ENCODE assay signal across 14 cellular contexts in the genomic region with DNA sequence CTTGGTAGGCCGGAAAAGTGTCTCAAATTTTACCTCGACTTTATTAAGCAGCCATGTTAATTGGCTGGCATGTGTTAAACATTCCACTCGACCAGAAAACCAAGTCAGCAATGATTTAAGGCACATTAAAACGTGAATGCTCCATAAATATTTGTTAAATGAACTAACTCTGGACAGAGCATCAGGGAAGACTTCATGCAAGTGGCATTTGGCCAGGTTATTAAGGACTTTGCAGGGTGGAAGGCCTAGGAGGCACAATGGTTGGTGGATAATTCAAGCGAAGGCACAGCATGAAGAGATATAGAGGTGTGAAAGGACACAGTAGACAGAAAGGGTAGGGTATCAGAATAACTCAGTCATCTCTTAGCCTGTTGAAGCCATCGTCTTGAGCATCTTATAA. TPM values are rescaled to one million over a fixed set of nuclear protein-coding genes. Genes with fewer than 3 reads are reported as not detected.
DNase-seq lines count a peak whose midpoint lies in the region; ATAC-seq and TF ChIP-seq lines count a peak whose summit lies in the region.
"Had no signal": no experiment of that assay in that cellular context is flagged by ENCODE, and none has a peak within 500 bp of the region (broad histone marks: within the 10 kb centered on the region; RNA-seq: fewer than 3 reads in every experiment).

No MANE protein-coding gene starts in this region.

- WGBS in suprapubic skin, result 50% methylated on average over 6 of the region's 6 CpGs

- H3K27ac ChIP-seq in right atrium auricular region, result peak overlapping the region; percentile 64 to 71
- peak overlapping the region; percentile 48 for H3K27ac ChIP-seq in suprapubic skin

- H3K4me1 Mint-ChIP-seq in activated CD8-positive, alpha-beta T cell treated with anti-CD3 and anti-CD28 coated beads, Interleukin-2, amount 10 ng/mL, durations not matched to agents 7 days and 5 days (ENCODE audit: low read depth), result peaks cover 37% of the 10 kb centered on the region

- ATAC-seq in activated CD8-positive, alpha-beta T cell treated with anti-CD3 and anti-CD28 coated beads, Interleukin-2, amount 10 ng/mL, durations not matched to agents 7 days and 5 days, result no peak
- ATAC-seq in GM19463 (IDR thresholded peaks at IDR 0.05; ENCODE audit: unreplicated experiment), result no peak
- ATAC-seq in HG03439 (IDR thresholded peaks at IDR 0.05; ENCODE audit: unreplicated experiment), result no peak

- TF ChIP-seq EP300 in suprapubic skin (IDR thresholded peaks at IDR 0.05), result no peak

- H3K4me3 ChIP-seq in right atrium auricular region (no peak overlapping the region), suprapubic skin (no peak overlapping the region)
- H3K4me3 ChIP-seq: GM23338 had no signal

- no peaks in the 10 kb centered on the region for H3K9me3 Mint-ChIP-seq in activated CD8-positive, alpha-beta T cell treated with anti-CD3 and anti-CD28 coated beads, Interleukin-2, amount 10 ng/mL, durations not matched to agents 7 days and 5 days (ENCODE audit: insufficient read depth)
- H3K9me3 Mint-ChIP-seq: GM23338 had no signal

- H3K4me1 ChIP-seq in right atrium auricular region (peaks cover 0 to 56% of the 10 kb centered on the region in 2 donors), suprapubic skin (peaks cover 58% of the 10 kb centered on the region)

- H3K36me3 Mint-ChIP-seq in activated CD8-positive, alpha-beta T cell treated with anti-CD3 and anti-CD28 coated beads, Interleukin-2, amount 10 ng/mL, durations not matched to agents 7 days and 5 days (ENCODE audit: low read depth), result peaks cover 31% of the 10 kb centered on the region

- H3K9me3 ChIP-seq in right atrium auricular region (no peaks in the 10 kb centered on the region), suprapubic skin (no peaks in the 10 kb centered on the region)

- H3K27me3 ChIP-seq in right atrium auricular region (no peaks in the 10 kb centered on the region), suprapubic skin (no peaks in the 10 kb centered on the region)

- TF ChIP-seq POLR2A in suprapubic skin (IDR thresholded peaks at IDR 0.05), result no peak

- POLR2A ChIA-PET in activated CD8-positive, alpha-beta T cell treated with anti-CD3 and anti-CD28 coated beads, Interleukin-2, amount 10 ng/mL, durations not matched to agents 7 days and 5 days (lab: Charles Lee), result no interaction called here

- no peak for TF ChIP-seq CTCF in right atrium auricular region (IDR thresholded peaks at IDR 0.05)
- no peak for TF ChIP-seq CTCF in suprapubic skin (IDR thresholded peaks at IDR 0.05)

- H3K27me3 Mint-ChIP-seq in activated CD8-positive, alpha-beta T cell treated with anti-CD3 and anti-CD28 coated beads, Interleukin-2, amount 10 ng/mL, durations not matched to agents 7 days and 5 days (ENCODE audit: low read depth), result no peaks in the 10 kb centered on the region
- H3K27me3 Mint-ChIP-seq: progenitor cell of endocrine pancreas had no signal

- H3K27ac Mint-ChIP-seq in activated CD8-positive, alpha-beta T cell treated with anti-CD3 and anti-CD28 coated beads, Interleukin-2, amount 10 ng/mL, durations not matched to agents 7 days and 5 days, result peak overlapping the region; percentile 26
- H3K27ac Mint-ChIP-seq: progenitor cell of endocrine pancreas had no signal

- DNase-seq in DMS79 (lab: John Stamatoyannopoulos, UW) (peak; percentile 7), DMS79 treated with DMSO at 0.1 percent for 48 hours (lab: John Stamatoyannopoulos, UW) (no peak), right atrium auricular region (ENCODE audit: low spot score) (no peak), suprapubic skin (ENCODE audit: low spot score in 2 of 2) (no peak), NOMO-1 treated with dmso at 0.1 percent for 144 hours (lab: John Stamatoyannopoulos, UW; ENCODE audit: unreplicated experiment) (no peak)
- DNase-seq in activated CD8-positive, alpha-beta T cell treated with anti-CD3 and anti-CD28 coated beads, Interleukin-2, amount 10 ng/mL, durations not matched to agents 7 days and 5 days, result no peak
- DNase-seq: 8988T, cortex of kidney, KG1, NCI-H2107 had no signal

- CTCF ChIA-PET in activated CD8-positive, alpha-beta T cell treated with anti-CD3 and anti-CD28 coated beads, Interleukin-2, amount 10 ng/mL, durations not matched to agents 7 days and 5 days (lab: Charles Lee), result no interaction called here

- H3K4me3 Mint-ChIP-seq in activated CD8-positive, alpha-beta T cell treated with anti-CD3 and anti-CD28 coated beads, Interleukin-2, amount 10 ng/mL, durations not matched to agents 7 days and 5 days, result no peak overlapping the region
- H3K4me3 Mint-ChIP-seq: GM23338 had no signal

- H3K36me3 ChIP-seq in right atrium auricular region (no peaks in the 10 kb centered on the region), suprapubic skin (no peaks in the 10 kb centered on the region)

RNA-seq across cellular contexts. Expression of gene ELOVL5, which starts 23.0 kb away (rescaled TPM):
- total RNA-seq in activated CD8-positive, alpha-beta T cell treated with anti-CD3 and anti-CD28 coated beads, Interleukin-2, amount 10 ng/mL, durations not matched to agents 7 days and 5 days, result 100 to 1,000 TPM; 116 TPM
- total RNA-seq in right atrium auricular region, result 10 to 100 TPM; 31.2 to 34.9 TPM
- 10 to 100 TPM; 39.7 to 84.2 (median 57.4) TPM for total RNA-seq in suprapubic skin
